Comparison of ENCODE assay signal across 8 cellular contexts in genomic region chr4:174120446-174121142, GRCh38.
DNase-seq lines count a peak whose midpoint lies in the region; ATAC-seq and TF ChIP-seq lines count a peak whose summit lies in the region.

No MANE protein-coding gene starts in this region.

- no peak for TF ChIP-seq EP300 in sigmoid colon (IDR thresholded peaks at IDR 0.05)

- H3K4me3 ChIP-seq in body of pancreas (peak overlapping the region in 1 of 2 donors; percentile 6), sigmoid colon (peak overlapping the region; percentile 25 to 46 (median 39))

- peak; percentile 27 to 84 (median 58) for TF ChIP-seq CTCF in body of pancreas (IDR thresholded peaks at IDR 0.05)
- peak; percentile 40 to 82 (median 66) for TF ChIP-seq CTCF in sigmoid colon (IDR thresholded peaks at IDR 0.05)

- WGBS in body of pancreas, 2 donors = 13 to 14% methylated on average over 19 of the region's 19 CpGs
- 14 to 16% methylated on average over 19 of the region's 19 CpGs for WGBS in sigmoid colon, 2 donors

- no peaks in the 10 kb centered on the region for H3K4me1 ChIP-seq in body of pancreas
- peaks cover 0 to 62% (median 45%) of the 10 kb centered on the region in 4 donors for H3K4me1 ChIP-seq in sigmoid colon

- H3K36me3 ChIP-seq in body of pancreas (replicated peaks in 1 of 2; ENCODE audit: insufficient read depth in 1 of 2, low read depth in 2 of 2) = no peaks in the 10 kb centered on the region
- no peaks in the 10 kb centered on the region for H3K36me3 ChIP-seq in sigmoid colon

- intact Hi-C loops in body of pancreas (cut with DNase I) (loop anchor here (5.0 kb wide), 1 partner anchor 613 kb away; no protein-coding TSS in a partner anchor), sigmoid colon (cut with DNase I) (loop anchor here (5.0 kb wide), 2 partner anchors 123 to 183 kb away; no protein-coding TSS in a partner anchor)

- TF ChIP-seq POLR2A in body of pancreas (IDR thresholded peaks at IDR 0.05) (no peak), sigmoid colon (IDR thresholded peaks at IDR 0.05) (peak in 1 of 2 donors; percentile 28)

- no peak overlapping the region for H3K27ac ChIP-seq in body of pancreas
- peak overlapping the region; percentile 71 to 82 (median 75) for H3K27ac ChIP-seq in sigmoid colon

- DNase-seq in NCI-H2107 (lab: John Stamatoyannopoulos, UW) (peak; percentile 5), NCI-H2107 treated with DMSO at 0.1 percent for 48 hours (lab: John Stamatoyannopoulos, UW; ENCODE audit: unreplicated experiment) (no peak), NCI-H69 (lab: John Stamatoyannopoulos, UW) (peak; percentile 89), body of pancreas (peak; percentile 36 to 58 (median 48)), iPS DF 4.7 (ENCODE audit: extremely low read depth, low spot score) (peak; percentile 30), sigmoid colon (peak; percentile 74)

- H3K9me3 ChIP-seq in body of pancreas = no peaks in the 10 kb centered on the region
- no peaks in the 10 kb centered on the region for H3K9me3 ChIP-seq in sigmoid colon

- ATAC-seq in HG03139 (IDR thresholded peaks at IDR 0.05; ENCODE audit: unreplicated experiment) (peak; percentile 49), body of pancreas (peak; percentile 91), HG02798 (IDR thresholded peaks at IDR 0.05; ENCODE audit: poor library complexity, unreplicated experiment) (no peak)

- no peaks in the 10 kb centered on the region for H3K27me3 ChIP-seq in body of pancreas
- H3K27me3 ChIP-seq in sigmoid colon = no peaks in the 10 kb centered on the region

Comparison
In these comparisons a context has a peak if more than half of its experiments do, and no peak if none do; other contexts are left out.
1. H3K27ac ChIP-seq: peak in sigmoid colon (4 of 4); none in body of pancreas (0 of 4).